Comparison of ENCODE assay signal across 1 cellular context in the genomic region with DNA sequence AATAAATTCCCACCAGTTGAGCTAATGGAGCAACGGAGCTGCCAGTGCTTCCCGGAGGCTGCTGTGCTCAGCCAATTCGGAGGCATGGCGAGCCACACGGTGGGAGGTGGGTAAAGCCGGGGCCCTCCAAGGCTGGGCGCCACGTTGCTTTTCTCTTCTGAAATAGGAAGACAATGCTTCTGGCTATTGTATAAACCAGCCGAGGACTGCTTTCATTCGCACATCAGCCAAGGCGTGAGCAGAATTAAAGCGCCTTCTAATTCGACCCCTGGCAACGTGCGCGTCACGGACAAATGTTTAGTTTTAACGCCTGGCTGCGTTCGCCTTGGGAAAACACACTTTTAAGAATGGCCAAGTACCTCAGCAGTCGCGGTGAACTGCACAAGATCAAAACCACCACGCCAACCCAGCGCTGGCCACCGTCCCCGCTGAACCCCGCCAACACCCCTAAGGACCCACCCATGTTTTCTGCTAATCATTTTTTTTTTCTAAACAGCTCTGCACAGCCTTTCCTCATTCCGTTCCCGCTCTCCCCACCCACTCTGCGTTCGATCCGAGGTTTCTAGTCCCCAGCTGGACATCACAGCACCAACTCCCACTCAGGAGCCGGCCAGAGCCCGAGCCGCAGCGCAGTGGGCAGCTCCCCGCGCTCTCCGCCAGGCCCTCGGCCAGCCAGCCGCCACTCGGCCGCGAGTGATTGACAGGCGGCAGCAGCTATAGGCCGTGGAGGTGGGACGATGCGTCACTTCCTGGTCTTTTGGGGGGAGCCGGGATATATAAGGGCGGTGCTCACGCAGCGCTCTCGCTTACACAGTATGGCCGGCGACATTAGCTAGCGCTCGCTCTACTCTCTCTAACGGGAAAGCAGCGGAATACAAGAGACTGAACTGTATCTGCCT.
A peak's percentile ranks its signal among the peaks of the same experiment; 100 is the strongest.
TF ChIP-seq lines count a peak whose summit lies in the region.

A gene (plus strand): TSS at position 805 of the 899 bp plus-strand sequence. CDS start 321 bp downstream, outside the sequence.

TF ChIP-seq in HEK293, 187 proteins besides CTCF, POLR2A, EP300 and RAD21 (continued from another document and continues in another):
- TF ChIP-seq ZBTB17 (tag by site-specific recombination; IDR thresholded peaks at IDR 0.05), result peak; percentile 96
- TF ChIP-seq ZNF571 (tag by site-specific recombination; IDR thresholded peaks at IDR 0.05), result no peak
- peak; percentile 81 for TF ChIP-seq ZBTB48 (tag by site-specific recombination; IDR thresholded peaks at IDR 0.05)
- no peak for TF ChIP-seq ZNF133 (tag by site-specific recombination; IDR thresholded peaks at IDR 0.05)
- 0 out of 2 replicates have a peak, but pooled peaks have one; percentile 31 for TF ChIP-seq REPIN1 (tag by site-specific recombination; IDR thresholded peaks at IDR 0.05; ENCODE audit: low read depth)
- TF ChIP-seq, protein P1, sequence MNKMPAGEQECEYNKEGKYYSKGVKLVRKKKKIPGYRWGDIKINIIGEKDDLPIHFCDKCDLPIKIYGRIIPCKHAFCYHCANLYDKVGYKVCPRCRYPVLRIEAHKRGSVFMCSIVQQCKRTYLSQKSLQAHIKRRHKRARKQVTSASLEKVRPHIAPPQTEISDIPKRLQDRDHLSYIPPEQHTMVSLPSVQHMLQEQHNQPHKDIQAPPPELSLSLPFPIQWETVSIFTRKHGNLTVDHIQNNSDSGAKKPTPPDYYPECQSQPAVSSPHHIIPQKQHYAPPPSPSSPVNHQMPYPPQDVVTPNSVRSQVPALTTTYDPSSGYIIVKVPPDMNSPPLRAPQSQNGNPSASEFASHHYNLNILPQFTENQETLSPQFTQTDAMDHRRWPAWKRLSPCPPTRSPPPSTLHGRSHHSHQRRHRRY (tag by site-specific recombination; IDR thresholded peaks at IDR 0.05), result peak; percentile 44; the same call in 1 of the 2 replicates
- peak; percentile 73; the same call in 1 of the 2 replicates for TF ChIP-seq BCL11A (tag by site-specific recombination; IDR thresholded peaks at IDR 0.05; ENCODE audit: low read depth)
- TF ChIP-seq MEIS1 (CRISPR knock-in tag; IDR thresholded peaks at IDR 0.05; ENCODE audit: borderline replicate concordance), result no peak
- TF ChIP-seq OVOL3 (tag by site-specific recombination; IDR thresholded peaks at IDR 0.05), result no peak
- TF ChIP-seq, protein P2, sequence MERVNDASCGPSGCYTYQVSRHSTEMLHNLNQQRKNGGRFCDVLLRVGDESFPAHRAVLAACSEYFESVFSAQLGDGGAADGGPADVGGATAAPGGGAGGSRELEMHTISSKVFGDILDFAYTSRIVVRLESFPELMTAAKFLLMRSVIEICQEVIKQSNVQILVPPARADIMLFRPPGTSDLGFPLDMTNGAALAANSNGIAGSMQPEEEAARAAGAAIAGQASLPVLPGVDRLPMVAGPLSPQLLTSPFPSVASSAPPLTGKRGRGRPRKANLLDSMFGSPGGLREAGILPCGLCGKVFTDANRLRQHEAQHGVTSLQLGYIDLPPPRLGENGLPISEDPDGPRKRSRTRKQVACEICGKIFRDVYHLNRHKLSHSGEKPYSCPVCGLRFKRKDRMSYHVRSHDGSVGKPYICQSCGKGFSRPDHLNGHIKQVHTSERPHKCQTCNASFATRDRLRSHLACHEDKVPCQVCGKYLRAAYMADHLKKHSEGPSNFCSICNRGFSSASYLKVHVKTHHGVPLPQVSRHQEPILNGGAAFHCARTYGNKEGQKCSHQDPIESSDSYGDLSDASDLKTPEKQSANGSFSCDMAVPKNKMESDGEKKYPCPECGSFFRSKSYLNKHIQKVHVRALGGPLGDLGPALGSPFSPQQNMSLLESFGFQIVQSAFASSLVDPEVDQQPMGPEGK (tag by site-specific recombination; IDR thresholded peaks at IDR 0.05), result peak; percentile 70; the same call in 1 of the 2 replicates
- TF ChIP-seq, protein P3, sequence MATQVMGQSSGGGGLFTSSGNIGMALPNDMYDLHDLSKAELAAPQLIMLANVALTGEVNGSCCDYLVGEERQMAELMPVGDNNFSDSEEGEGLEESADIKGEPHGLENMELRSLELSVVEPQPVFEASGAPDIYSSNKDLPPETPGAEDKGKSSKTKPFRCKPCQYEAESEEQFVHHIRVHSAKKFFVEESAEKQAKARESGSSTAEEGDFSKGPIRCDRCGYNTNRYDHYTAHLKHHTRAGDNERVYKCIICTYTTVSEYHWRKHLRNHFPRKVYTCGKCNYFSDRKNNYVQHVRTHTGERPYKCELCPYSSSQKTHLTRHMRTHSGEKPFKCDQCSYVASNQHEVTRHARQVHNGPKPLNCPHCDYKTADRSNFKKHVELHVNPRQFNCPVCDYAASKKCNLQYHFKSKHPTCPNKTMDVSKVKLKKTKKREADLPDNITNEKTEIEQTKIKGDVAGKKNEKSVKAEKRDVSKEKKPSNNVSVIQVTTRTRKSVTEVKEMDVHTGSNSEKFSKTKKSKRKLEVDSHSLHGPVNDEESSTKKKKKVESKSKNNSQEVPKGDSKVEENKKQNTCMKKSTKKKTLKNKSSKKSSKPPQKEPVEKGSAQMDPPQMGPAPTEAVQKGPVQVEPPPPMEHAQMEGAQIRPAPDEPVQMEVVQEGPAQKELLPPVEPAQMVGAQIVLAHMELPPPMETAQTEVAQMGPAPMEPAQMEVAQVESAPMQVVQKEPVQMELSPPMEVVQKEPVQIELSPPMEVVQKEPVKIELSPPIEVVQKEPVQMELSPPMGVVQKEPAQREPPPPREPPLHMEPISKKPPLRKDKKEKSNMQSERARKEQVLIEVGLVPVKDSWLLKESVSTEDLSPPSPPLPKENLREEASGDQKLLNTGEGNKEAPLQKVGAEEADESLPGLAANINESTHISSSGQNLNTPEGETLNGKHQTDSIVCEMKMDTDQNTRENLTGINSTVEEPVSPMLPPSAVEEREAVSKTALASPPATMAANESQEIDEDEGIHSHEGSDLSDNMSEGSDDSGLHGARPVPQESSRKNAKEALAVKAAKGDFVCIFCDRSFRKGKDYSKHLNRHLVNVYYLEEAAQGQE (tag by site-specific recombination; IDR thresholded peaks at IDR 0.05), result peak; percentile 66
- TF ChIP-seq ZNF707 (tag by site-specific recombination; IDR thresholded peaks at IDR 0.05), result no peak
- no peak for TF ChIP-seq ZNF146 (tag by site-specific recombination; IDR thresholded peaks at IDR 0.05)
- TF ChIP-seq SP2 (tag by site-specific recombination; IDR thresholded peaks at IDR 0.05), result peak; percentile 97
- no peak for TF ChIP-seq ZNF670 (tag by site-specific recombination; IDR thresholded peaks at IDR 0.05; ENCODE audit: low read depth)
- no peak for TF ChIP-seq ZNF426 (tag by site-specific recombination; IDR thresholded peaks at IDR 0.05)
- no peak for TF ChIP-seq ZNF175 (tag by site-specific recombination; IDR thresholded peaks at IDR 0.05)
- no peak for TF ChIP-seq ZNF776 (tag by site-specific recombination; IDR thresholded peaks at IDR 0.05; ENCODE audit: borderline replicate concordance)
- no peak; the same call in 1 of the 2 replicates for TF ChIP-seq ZNF624 (tag by site-specific recombination; IDR thresholded peaks at IDR 0.05)
- peak; percentile 87 for TF ChIP-seq ZNF501 (tag by site-specific recombination; IDR thresholded peaks at IDR 0.05)
- no peak for TF ChIP-seq ZNF202 (tag by site-specific recombination; IDR thresholded peaks at IDR 0.05; ENCODE audit: borderline replicate concordance)
- peak; percentile 31; the same call in 1 of the 2 replicates for TF ChIP-seq ZNF561 (tag by site-specific recombination; IDR thresholded peaks at IDR 0.05; ENCODE audit: borderline replicate concordance)
- no peak for TF ChIP-seq MYNN (tag by site-specific recombination; IDR thresholded peaks at IDR 0.05; ENCODE audit: borderline replicate concordance)
- TF ChIP-seq, protein P4, sequence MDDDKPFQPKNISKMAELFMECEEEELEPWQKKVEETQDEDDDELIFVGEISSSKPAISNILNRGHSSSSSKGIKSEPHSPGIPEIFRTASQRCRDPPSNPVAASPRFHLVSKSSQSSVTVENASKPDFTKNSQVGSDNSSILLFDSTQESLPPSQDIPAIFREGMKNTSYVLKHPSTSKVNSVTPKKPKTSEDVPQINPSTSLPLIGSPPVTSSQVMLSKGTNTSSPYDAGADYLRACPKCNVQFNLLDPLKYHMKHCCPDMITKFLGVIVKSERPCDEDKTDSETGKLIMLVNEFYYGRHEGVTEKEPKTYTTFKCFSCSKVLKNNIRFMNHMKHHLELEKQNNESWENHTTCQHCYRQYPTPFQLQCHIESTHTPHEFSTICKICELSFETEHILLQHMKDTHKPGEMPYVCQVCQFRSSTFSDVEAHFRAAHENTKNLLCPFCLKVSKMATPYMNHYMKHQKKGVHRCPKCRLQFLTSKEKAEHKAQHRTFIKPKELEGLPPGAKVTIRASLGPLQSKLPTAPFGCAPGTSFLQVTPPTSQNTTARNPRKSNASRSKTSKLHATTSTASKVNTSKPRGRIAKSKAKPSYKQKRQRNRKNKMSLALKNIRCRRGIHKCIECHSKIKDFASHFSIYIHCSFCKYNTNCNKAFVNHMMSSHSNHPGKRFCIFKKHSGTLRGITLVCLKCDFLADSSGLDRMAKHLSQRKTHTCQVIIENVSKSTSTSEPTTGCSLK (tag by site-specific recombination; IDR thresholded peaks at IDR 0.05), result no peak
- TF ChIP-seq ZNF423 (tag by site-specific recombination; IDR thresholded peaks at IDR 0.05), result peak; percentile 12; the same call in 1 of the 2 replicates
- TF ChIP-seq ZNF214 (tag by site-specific recombination; IDR thresholded peaks at IDR 0.05; ENCODE audit: borderline replicate concordance), result no peak
- no peak for TF ChIP-seq ZNF174 (tag by site-specific recombination; IDR thresholded peaks at IDR 0.05)
- TF ChIP-seq HOXA7 (CRISPR knock-in tag; IDR thresholded peaks at IDR 0.05; ENCODE audit: borderline replicate concordance), result no peak
- TF ChIP-seq GLIS2 (tag by site-specific recombination; IDR thresholded peaks at IDR 0.05), result peak; percentile 55
- peak; percentile 76 for TF ChIP-seq ZNF341 (tag by site-specific recombination; IDR thresholded peaks at IDR 0.05; ENCODE audit: low read depth)
- TF ChIP-seq, protein P5, sequence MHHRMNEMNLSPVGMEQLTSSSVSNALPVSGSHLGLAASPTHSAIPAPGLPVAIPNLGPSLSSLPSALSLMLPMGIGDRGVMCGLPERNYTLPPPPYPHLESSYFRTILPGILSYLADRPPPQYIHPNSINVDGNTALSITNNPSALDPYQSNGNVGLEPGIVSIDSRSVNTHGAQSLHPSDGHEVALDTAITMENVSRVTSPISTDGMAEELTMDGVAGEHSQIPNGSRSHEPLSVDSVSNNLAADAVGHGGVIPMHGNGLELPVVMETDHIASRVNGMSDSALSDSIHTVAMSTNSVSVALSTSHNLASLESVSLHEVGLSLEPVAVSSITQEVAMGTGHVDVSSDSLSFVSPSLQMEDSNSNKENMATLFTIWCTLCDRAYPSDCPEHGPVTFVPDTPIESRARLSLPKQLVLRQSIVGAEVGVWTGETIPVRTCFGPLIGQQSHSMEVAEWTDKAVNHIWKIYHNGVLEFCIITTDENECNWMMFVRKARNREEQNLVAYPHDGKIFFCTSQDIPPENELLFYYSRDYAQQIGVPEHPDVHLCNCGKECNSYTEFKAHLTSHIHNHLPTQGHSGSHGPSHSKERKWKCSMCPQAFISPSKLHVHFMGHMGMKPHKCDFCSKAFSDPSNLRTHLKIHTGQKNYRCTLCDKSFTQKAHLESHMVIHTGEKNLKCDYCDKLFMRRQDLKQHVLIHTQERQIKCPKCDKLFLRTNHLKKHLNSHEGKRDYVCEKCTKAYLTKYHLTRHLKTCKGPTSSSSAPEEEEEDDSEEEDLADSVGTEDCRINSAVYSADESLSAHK (tag by site-specific recombination; IDR thresholded peaks at IDR 0.05), result no peak
- peak; percentile 55; the same call in 1 of the 2 replicates for TF ChIP-seq ZNF366 (tag by site-specific recombination; conservative IDR thresholded peaks at IDR 0.05)
- TF ChIP-seq PRDM1 (tag by site-specific recombination; IDR thresholded peaks at IDR 0.05), result peak; percentile 94
- TF ChIP-seq, protein P6, sequence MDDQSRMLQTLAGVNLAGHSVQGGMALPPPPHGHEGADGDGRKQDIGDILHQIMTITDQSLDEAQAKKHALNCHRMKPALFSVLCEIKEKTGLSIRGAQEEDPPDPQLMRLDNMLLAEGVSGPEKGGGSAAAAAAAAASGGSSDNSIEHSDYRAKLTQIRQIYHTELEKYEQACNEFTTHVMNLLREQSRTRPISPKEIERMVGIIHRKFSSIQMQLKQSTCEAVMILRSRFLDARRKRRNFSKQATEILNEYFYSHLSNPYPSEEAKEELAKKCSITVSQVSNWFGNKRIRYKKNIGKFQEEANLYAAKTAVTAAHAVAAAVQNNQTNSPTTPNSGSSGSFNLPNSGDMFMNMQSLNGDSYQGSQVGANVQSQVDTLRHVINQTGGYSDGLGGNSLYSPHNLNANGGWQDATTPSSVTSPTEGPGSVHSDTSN (CRISPR knock-in tag; IDR thresholded peaks at IDR 0.05), result peak; percentile 100
- TF ChIP-seq ZSCAN23 (tag by site-specific recombination; IDR thresholded peaks at IDR 0.05), result no peak; the same call in 1 of the 2 replicates
- TF ChIP-seq, protein P7, sequence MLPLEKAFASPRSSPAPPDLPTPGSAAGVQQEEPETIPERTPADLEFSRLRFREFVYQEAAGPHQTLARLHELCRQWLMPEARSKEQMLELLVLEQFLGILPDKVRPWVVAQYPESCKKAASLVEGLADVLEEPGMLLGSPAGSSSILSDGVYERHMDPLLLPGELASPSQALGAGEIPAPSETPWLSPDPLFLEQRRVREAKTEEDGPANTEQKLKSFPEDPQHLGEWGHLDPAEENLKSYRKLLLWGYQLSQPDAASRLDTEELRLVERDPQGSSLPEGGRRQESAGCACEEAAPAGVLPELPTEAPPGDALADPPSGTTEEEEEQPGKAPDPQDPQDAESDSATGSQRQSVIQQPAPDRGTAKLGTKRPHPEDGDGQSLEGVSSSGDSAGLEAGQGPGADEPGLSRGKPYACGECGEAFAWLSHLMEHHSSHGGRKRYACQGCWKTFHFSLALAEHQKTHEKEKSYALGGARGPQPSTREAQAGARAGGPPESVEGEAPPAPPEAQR (tag by site-specific recombination; IDR thresholded peaks at IDR 0.05), result no peak
- peak; percentile 71; the same call in 1 of the 2 replicates for TF ChIP-seq ZFP69B (tag by site-specific recombination; IDR thresholded peaks at IDR 0.05)
- TF ChIP-seq ZNF843 (tag by site-specific recombination; IDR thresholded peaks at IDR 0.05), result peak; percentile 56
- TF ChIP-seq ZXDB (tag by site-specific recombination; IDR thresholded peaks at IDR 0.05), result peak; percentile 82
- no peak for TF ChIP-seq ZNF548 (tag by site-specific recombination; IDR thresholded peaks at IDR 0.05)
- TF ChIP-seq ZNF48 (tag by site-specific recombination; IDR thresholded peaks at IDR 0.05), result no peak
- TF ChIP-seq KLF9 (tag by site-specific recombination; IDR thresholded peaks at IDR 0.05; ENCODE audit: low read depth), result peak; percentile 82; the same call in 1 of the 2 replicates
- TF ChIP-seq ZFP37 (tag by site-specific recombination; IDR thresholded peaks at IDR 0.05), result peak; percentile 74; the same call in 1 of the 2 replicates
- TF ChIP-seq ZNF768 (tag by site-specific recombination; IDR thresholded peaks at IDR 0.05), result peak; percentile 25; the same call in 1 of the 2 replicates
- peak; percentile 75 for TF ChIP-seq SP3 (tag by site-specific recombination; IDR thresholded peaks at IDR 0.05)
- TF ChIP-seq, protein P8, sequence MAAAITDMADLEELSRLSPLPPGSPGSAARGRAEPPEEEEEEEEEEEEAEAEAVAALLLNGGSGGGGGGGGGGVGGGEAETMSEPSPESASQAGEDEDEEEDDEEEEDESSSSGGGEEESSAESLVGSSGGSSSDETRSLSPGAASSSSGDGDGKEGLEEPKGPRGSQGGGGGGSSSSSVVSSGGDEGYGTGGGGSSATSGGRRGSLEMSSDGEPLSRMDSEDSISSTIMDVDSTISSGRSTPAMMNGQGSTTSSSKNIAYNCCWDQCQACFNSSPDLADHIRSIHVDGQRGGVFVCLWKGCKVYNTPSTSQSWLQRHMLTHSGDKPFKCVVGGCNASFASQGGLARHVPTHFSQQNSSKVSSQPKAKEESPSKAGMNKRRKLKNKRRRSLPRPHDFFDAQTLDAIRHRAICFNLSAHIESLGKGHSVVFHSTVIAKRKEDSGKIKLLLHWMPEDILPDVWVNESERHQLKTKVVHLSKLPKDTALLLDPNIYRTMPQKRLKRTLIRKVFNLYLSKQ (tag by site-specific recombination; IDR thresholded peaks at IDR 0.05; ENCODE audit: borderline replicate concordance), result no peak
- no peak for TF ChIP-seq HOXC10 (CRISPR knock-in tag; IDR thresholded peaks at IDR 0.05)
